In genomic region chr10:124388823-124389612, GRCh38 we compare ENCODE assay signal across 8 cellular contexts. TPM values are rescaled to one million over a fixed set of nuclear protein-coding genes. Genes with fewer than 3 reads are reported as not detected.
DNase-seq lines count a peak whose midpoint lies in the region; ATAC-seq lines count a peak whose summit lies in the region.

No MANE protein-coding gene starts in this region.

- ATAC-seq in GM19025 (IDR thresholded peaks at IDR 0.05; ENCODE audit: low read depth, unreplicated experiment) (peak; percentile 95), HG03196 (IDR thresholded peaks at IDR 0.05; ENCODE audit: unreplicated experiment) (peak; percentile 71)

- DNase-seq in Ammon's horn (ENCODE audit: low spot score) (peak; percentile 88), NCI-H526 treated with DMSO at 0.1 percent for 48 hours (lab: John Stamatoyannopoulos, UW) (peak; percentile 13), lung microvascular endothelial cell (ENCODE audit: low read depth in 2 of 2) (peak; percentile 80 to 89)
- peak; percentile 98 for DNase-seq in activated CD8-positive, alpha-beta memory T cell treated with anti-CD3 and anti-CD28 coated beads for 24 hours
- peak; percentile 89 for DNase-seq in effector CD4-positive, alpha-beta T cell
- peak; percentile 89 to 94 for DNase-seq in stimulated activated CD4-positive, alpha-beta T cell treated with anti-CD3 and anti-CD28 coated beads, Interleukin-4, amount 100 ng/mL, for 48 hours (ENCODE audit: low read depth in 2 of 2)

RNA-seq across cellular contexts. Expression of gene OAT, which starts 29.7 kb away (rescaled TPM):
- total RNA-seq in lung microvascular endothelial cell = 82.5 and 98.1 TPM in 2 replicates

Comparison
In these comparisons a context has a peak if more than half of its experiments do, and no peak if none do; other contexts are left out.
1. Peak in every context shown above with its lines: DNase-seq and ATAC-seq.
2. DNase-seq: peak in every context shown above with its lines; median percentile 98 in activated CD8-positive, alpha-beta memory T cell treated with anti-CD3 and anti-CD28 coated beads for 24 hours; 92 in stimulated activated CD4-positive, alpha-beta T cell treated with anti-CD3 and anti-CD28 coated beads, Interleukin-4, amount 100 ng/mL, for 48 hours; 89 in effector CD4-positive, alpha-beta T cell; 88 in Ammon's horn; 84 in lung microvascular endothelial cell; 13 in NCI-H526 treated with DMSO at 0.1 percent for 48 hours.